ENCODE assay signal across 30 cellular contexts in the genomic region with DNA sequence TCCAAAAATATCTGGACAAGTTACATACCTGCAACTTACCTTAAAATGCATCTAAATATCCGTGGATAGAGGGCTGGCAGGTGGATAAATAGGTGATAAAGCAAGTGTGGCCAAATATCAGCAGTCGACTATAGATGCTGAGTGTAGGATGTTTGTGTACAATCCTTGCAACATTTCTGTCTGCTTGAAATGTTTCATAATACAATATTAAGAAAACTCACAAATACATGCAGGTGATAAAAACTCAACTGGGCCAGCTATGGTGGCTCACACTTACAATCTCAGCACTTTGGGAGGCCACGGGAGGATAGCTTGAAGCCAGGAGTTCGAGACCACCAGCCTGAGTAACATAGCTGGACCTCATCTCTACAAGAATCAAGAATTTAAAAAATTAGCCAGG.
"Had no signal": no experiment of that assay in that cellular context is flagged by ENCODE, and none has a peak within 500 bp of the region (broad histone marks: within the 10 kb centered on the region; RNA-seq: fewer than 3 reads in every experiment).

No MANE protein-coding gene starts in this region.

- H3K27me3 ChIP-seq: adrenal gland, ascending aorta, body of pancreas, brain microvascular endothelial cell, cardiac muscle cell had no signal

- DNase-seq: activated effector memory CD4-positive, alpha-beta T cell treated with anti-CD3 and anti-CD28 coated beads, Interleukin-2, amount 50 U/mL, for 16 hours; activated effector memory CD4-positive, alpha-beta T cell treated with Interleukin-2 at 50 U/mL for 16 hours; activated gamma-delta T cell; activated gamma-delta T cell treated with Interleukin-2 at 50 U/mL for 16 hours; activated naive CD4-positive, alpha-beta T cell; activated naive CD4-positive, alpha-beta T cell treated with anti-CD3 and anti-CD28 coated beads for 36 hours; activated naive CD4-positive, alpha-beta T cell treated with anti-CD3 and anti-CD28 coated beads, Interleukin-2, amount 10 ng/mL, durations not matched to agents 7 days and 5 days; activated naive CD4-positive, alpha-beta T cell treated with anti-CD3 and anti-CD28 coated beads, Interleukin-2, amount 50 U/mL, for 16 hours; activated naive CD4-positive, alpha-beta T cell treated with Interleukin-2 at 50 U/mL for 16 hours; activated naive CD8-positive, alpha-beta T cell treated with anti-CD3 and anti-CD28 coated beads for 36 hours; activated naive CD8-positive, alpha-beta T cell treated with anti-CD3 and anti-CD28 coated beads, Interleukin-2, amount 10 ng/mL, durations not matched to agents 7 days and 5 days; activated naive CD8-positive, alpha-beta T cell treated with anti-CD3 and anti-CD28 coated beads, Interleukin-2, amount 50 U/mL, for 24 hours; activated T-cell treated with anti-CD3 and anti-CD28 coated beads, Interleukin-2, amount 50 U/mL, for 1 hour; activated T-cell treated with anti-CD3 and anti-CD28 coated beads, Interleukin-2, amount 50 U/mL, for 24 hours; activated T-cell treated with anti-CD3 and anti-CD28 coated beads, Interleukin-2, amount 50 U/mL, for 4 hours; activated T-cell treated with anti-CD3 and anti-CD28 coated beads, Interleukin-2, amount 50 U/mL, for 48 hours; activated T-cell treated with anti-CD3 and anti-CD28 coated beads, Interleukin-2, amount 50 U/mL, for 72 hours; adrenal gland; amniotic stem cell; amygdala; anterior cingulate cortex; aorta; body of pancreas; brain microvascular endothelial cell; caudate nucleus; central memory CD4-positive, alpha-beta T cell; cerebellar nuclear complex had no signal

- H3K4me3 ChIP-seq: adrenal gland, ascending aorta, body of pancreas, breast epithelium, cardiac muscle cell had no signal

- H3K4me1 ChIP-seq: adrenal gland, ascending aorta, body of pancreas, breast epithelium had no signal

- H3K27ac ChIP-seq: adrenal gland, ascending aorta, body of pancreas, brain microvascular endothelial cell, breast epithelium, cardiac muscle cell had no signal

- H3K9me3 ChIP-seq: adrenal gland, ascending aorta, body of pancreas had no signal

- H3K36me3 ChIP-seq: adrenal gland, ascending aorta, brain microvascular endothelial cell, breast epithelium, cardiac muscle cell had no signal
